12 cellular contexts compared by ENCODE assay signal in the genomic region with DNA sequence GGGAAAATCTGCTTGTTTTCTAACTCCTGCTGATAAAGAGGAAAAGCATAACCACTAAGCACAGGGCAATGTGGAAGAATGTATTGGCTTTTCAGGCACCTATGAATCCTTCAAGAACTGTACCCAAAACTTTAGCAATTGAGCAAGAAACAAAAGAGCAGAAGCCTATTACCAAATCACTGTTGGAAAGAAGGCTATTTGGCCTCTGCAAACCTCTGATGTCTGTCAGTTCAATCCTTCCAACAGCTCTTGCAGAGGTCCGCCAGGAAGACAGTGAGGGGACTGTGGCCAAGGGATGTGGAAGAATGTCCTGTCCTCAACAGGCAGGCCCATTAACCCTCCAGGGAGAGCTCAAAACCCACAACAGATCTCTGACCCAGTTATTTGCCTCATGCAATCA.
"Had no signal": no experiment of that assay in that cellular context is flagged by ENCODE, and none has a peak within 500 bp of the region (broad histone marks: within the 10 kb centered on the region; RNA-seq: fewer than 3 reads in every experiment).

No MANE protein-coding gene starts in this region.

- H3K27me3 ChIP-seq: upper lobe of left lung had no signal

- H3K36me3 ChIP-seq: upper lobe of left lung had no signal

- H3K4me3 ChIP-seq: coronary artery, upper lobe of left lung had no signal

- H3K9me3 ChIP-seq: upper lobe of left lung had no signal

- ATAC-seq: activated naive CD4-positive, alpha-beta T cell treated with anti-CD3 and anti-CD28 coated beads, Interleukin-2, amount 50 U/mL, for 72 hours; natural killer cell treated with Interleukin-12 subunit alpha and Interleukin-12 subunit beta and Interleukin-15 and Interleukin-18, amount 100 ng/mL, for 72 hours; stimulated activated memory B cell treated with anti-CD40 and anti-IgM and Interleukin-4, amounts not matched to agents 10 μg/mL and 1 μg/mL and 100 μg/mL, for 72 hours had no signal

- DNase-seq: activated CD4-positive, alpha-beta T cell treated with anti-CD3 and anti-CD28 coated beads, Interleukin-2, amount 50 U/mL, for 1 hour; activated T-cell treated with anti-CD3 and anti-CD28 coated beads, Interleukin-2, amount 50 U/mL, for 1 hour; central memory CD4-positive, alpha-beta T cell; effector CD8-positive, alpha-beta T cell; SHP77 treated with DMSO at 0.1 percent for 48 hours; stimulated activated CD4-positive, alpha-beta T cell treated with anti-CD3 and anti-CD28 coated beads, Interleukin-1b, Interleukin-23, amount 100 ng/mL, for 48 hours; T-helper 2 cell; upper lobe of left lung had no signal

- H3K27ac ChIP-seq: coronary artery, upper lobe of left lung had no signal
